25 cellular contexts compared by ENCODE assay signal in genomic region chr4:7775396-7775795, GRCh38.
"Had no signal": no experiment of that assay in that cellular context is flagged by ENCODE, and none has a peak within 500 bp of the region (broad histone marks: within the 10 kb centered on the region; RNA-seq: fewer than 3 reads in every experiment).

No MANE protein-coding gene starts in this region.

- H3K4me1 Mint-ChIP-seq: naive B cell had no signal

- H3K27ac Mint-ChIP-seq: activated CD4-positive, alpha-beta memory T cell treated with anti-CD3 and anti-CD28 coated beads for 36 hours; activated CD4-positive, alpha-beta T cell treated with anti-CD3 and anti-CD28 coated beads, Interleukin-2, amount 10 ng/mL, durations not matched to agents 24 days and 14 days; activated T-helper 1 cell treated with anti-CD3 and anti-CD28 coated beads, Interleukin-12 subunit alpha, Interleukin-12 subunit beta, Interleukin-2, Interleukin-4 antibody, amounts not matched to agents 30 ng/mL and 10 ng/mL and 1 ng/mL, durations not matched to agents 14 hours and 24 hours and 36 hours; naive B cell; stimulated activated naive B cell treated with anti-CD40 and anti-IgM and Interleukin-4, amounts not matched to agents 10 μg/mL and 1 μg/mL and 100 μg/mL, for 72 hours had no signal

- H3K9me3 Mint-ChIP-seq: activated CD4-positive, alpha-beta memory T cell treated with anti-CD3 and anti-CD28 coated beads for 36 hours; activated CD4-positive, alpha-beta T cell treated with anti-CD3 and anti-CD28 coated beads, Interleukin-2, amount 10 ng/mL, durations not matched to agents 24 days and 14 days; activated T-helper 1 cell treated with anti-CD3 and anti-CD28 coated beads, Interleukin-12 subunit alpha, Interleukin-12 subunit beta, Interleukin-2, Interleukin-4 antibody, amounts not matched to agents 30 ng/mL and 10 ng/mL and 1 ng/mL, durations not matched to agents 14 hours and 24 hours and 36 hours; naive B cell; stimulated activated naive B cell treated with anti-CD40 and anti-IgM and Interleukin-4, amounts not matched to agents 10 μg/mL and 1 μg/mL and 100 μg/mL, for 72 hours had no signal

- H3K27me3 Mint-ChIP-seq: activated CD4-positive, alpha-beta memory T cell treated with anti-CD3 and anti-CD28 coated beads for 36 hours; activated CD4-positive, alpha-beta T cell treated with anti-CD3 and anti-CD28 coated beads, Interleukin-2, amount 10 ng/mL, durations not matched to agents 24 days and 14 days had no signal

- H3K36me3 Mint-ChIP-seq: naive B cell; stimulated activated naive B cell treated with anti-CD40 and anti-IgM and Interleukin-4, amounts not matched to agents 10 μg/mL and 1 μg/mL and 100 μg/mL, for 72 hours had no signal

- H3K4me3 Mint-ChIP-seq: activated CD4-positive, alpha-beta memory T cell treated with anti-CD3 and anti-CD28 coated beads for 36 hours; activated CD4-positive, alpha-beta T cell treated with anti-CD3 and anti-CD28 coated beads, Interleukin-2, amount 10 ng/mL, durations not matched to agents 24 days and 14 days; activated T-helper 1 cell treated with anti-CD3 and anti-CD28 coated beads, Interleukin-12 subunit alpha, Interleukin-12 subunit beta, Interleukin-2, Interleukin-4 antibody, amounts not matched to agents 30 ng/mL and 10 ng/mL and 1 ng/mL, durations not matched to agents 14 hours and 24 hours and 36 hours; naive B cell; stimulated activated naive B cell treated with anti-CD40 and anti-IgM and Interleukin-4, amounts not matched to agents 10 μg/mL and 1 μg/mL and 100 μg/mL, for 72 hours had no signal

- ATAC-seq: left cardiac atrium; psoas muscle; stimulated activated naive B cell treated with anti-CD40 and anti-IgM and Interleukin-4, amounts not matched to agents 10 μg/mL and 1 μg/mL and 100 μg/mL, for 72 hours had no signal

- DNase-seq: activated CD4-positive, alpha-beta memory T cell treated with anti-CD3 and anti-CD28 coated beads for 36 hours; activated CD4-positive, alpha-beta T cell treated with anti-CD3 and anti-CD28 coated beads, Interleukin-2, amount 10 ng/mL, durations not matched to agents 24 days and 14 days; activated CD4-positive, CD25-positive, alpha-beta regulatory T cell treated with anti-CD3 and anti-CD28 coated beads, Interleukin-2, amount 50 U/mL, for 72 hours; activated CD8-positive, alpha-beta memory T cell treated with anti-CD3 and anti-CD28 coated beads, Interleukin-2, amount 50 U/mL, for 4 hours; activated gamma-delta T cell treated with Interleukin-2 at 50 U/mL for 16 hours; activated naive CD4-positive, alpha-beta T cell treated with anti-CD3 and anti-CD28 coated beads, Interleukin-2, amount 50 U/mL, for 16 hours; activated T-cell treated with anti-CD3 and anti-CD28 coated beads, Interleukin-2, amount 50 U/mL, for 1 hour; amniotic stem cell; central memory CD4-positive, alpha-beta T cell; dermis blood vessel endothelial cell; effector CD8-positive, alpha-beta T cell; esophagus squamous epithelium; foreskin melanocyte; islet precursor cell; left cardiac atrium; mammary epithelial cell; naive B cell; psoas muscle; stimulated activated CD4-positive, alpha-beta T cell treated with anti-CD3 and anti-CD28 coated beads, Interleukin-15, amount 100 ng/mL, for 24 hours; stimulated activated CD4-positive, alpha-beta T cell treated with anti-CD3 and anti-CD28 coated beads, Interleukin-2, amount 100 ng/mL, for 24 hours; stimulated activated naive B cell treated with anti-CD40 and anti-IgM and Interleukin-4, amounts not matched to agents 10 μg/mL and 1 μg/mL and 100 μg/mL, for 72 hours; stomach; T-helper 1 cell; T1000 had no signal
